8 cellular contexts compared by ENCODE assay signal in genomic region chr6:37705239-37706051, GRCh38. TPM values are rescaled to one million over a fixed set of nuclear protein-coding genes. Genes with fewer than 3 reads are reported as not detected.
A peak's percentile ranks its signal among the peaks of the same experiment; 100 is the strongest.
DNase-seq lines count a peak whose midpoint lies in the region; ATAC-seq and TF ChIP-seq lines count a peak whose summit lies in the region.

No MANE protein-coding gene starts in this region.

- peak overlapping the region; percentile 37 to 82 (median 72) for H3K27ac ChIP-seq in heart right ventricle
- H3K27ac ChIP-seq in tibial artery = peak overlapping the region; percentile 81 to 85

- H3K36me3 ChIP-seq in ES-I3 (ENCODE audit: insufficient read depth, low read length) (no peaks in the 10 kb centered on the region), heart right ventricle (no peaks in the 10 kb centered on the region), tibial artery (no peaks in the 10 kb centered on the region)

- H3K27me3 ChIP-seq in heart right ventricle = peaks cover 0 to 48% (median 0%) of the 10 kb centered on the region in 7 donors
- H3K27me3 ChIP-seq in tibial artery = no peaks in the 10 kb centered on the region

- H3K4me3 ChIP-seq in heart right ventricle (peak overlapping the region; percentile 27 to 61 (median 56)), tibial artery (peak overlapping the region; percentile 52 to 58)

- peak; percentile 61 for DNase-seq in activated naive CD8-positive, alpha-beta T cell treated with anti-CD3 and anti-CD28 coated beads, Interleukin-2, amount 50 U/mL, for 16 hours (ENCODE audit: low read depth, low spot score)
- DNase-seq in heart right ventricle (peak; percentile 81 to 86), posterior cingulate gyrus (peak; percentile 70 to 96 (median 78)), tibial artery (peak; percentile 78 to 88), NCI-H1048 (lab: John Stamatoyannopoulos, UW) (no peak)

- TF ChIP-seq CTCF in heart right ventricle (IDR thresholded peaks at IDR 0.05) (peak; percentile 38 to 82 (median 72)), tibial artery (IDR thresholded peaks at IDR 0.05) (peak; percentile 69 to 71)

- WGBS in heart right ventricle, 2 donors = 1% methylated on average over 45 of the region's 45 CpGs

- intact Hi-C loops in heart right ventricle (cut with DNase I) (loop anchor here in 8 of 10 donors (5.0 to 10.0 kb wide), 4 partner anchors 307 to 789 kb away; no protein-coding TSS in a partner anchor), posterior cingulate gyrus (cut with DNase I) (loop anchor here (5.0 to 10.0 kb wide), 3 partner anchors 77 to 969 kb away; no protein-coding TSS in a partner anchor), tibial artery (cut with DNase I; ENCODE audit: low total_unique reads) (loop anchor here (10.0 kb wide), 1 partner anchor 779 kb away; no protein-coding TSS in a partner anchor)

- no peaks in the 10 kb centered on the region for H3K9me3 ChIP-seq in ES-I3 (ENCODE audit: control insufficient read depth, insufficient read depth, low read length)
- no peaks in the 10 kb centered on the region for H3K9me3 ChIP-seq in heart right ventricle
- H3K9me3 ChIP-seq in tibial artery = no peaks in the 10 kb centered on the region

- ATAC-seq in HG03045 (IDR thresholded peaks at IDR 0.05; ENCODE audit: unreplicated experiment) = peak; percentile 48
- ATAC-seq in SK-N-SH treated with all-trans-retinoic acid at 6 μM for 48 hours = peak; percentile 47
- ATAC-seq in heart right ventricle = peak; percentile 89 to 96 (median 93)

- peak overlapping the region; percentile 78 for H3K9ac ChIP-seq in ES-I3 (ENCODE audit: low read depth, low read length)

- H3K4me1 ChIP-seq in ES-I3 (ENCODE audit: insufficient read depth, low read length) = peaks cover 11% of the 10 kb centered on the region
- H3K4me1 ChIP-seq in heart right ventricle = peaks cover 0 to 19% (median 6%) of the 10 kb centered on the region in 9 donors
- H3K4me1 ChIP-seq in tibial artery = peaks cover 0 to 16% (median 9%) of the 10 kb centered on the region in 4 donors

TF ChIP-seq in SK-N-SH treated with all-trans-retinoic acid at 6 μM for 48 hours, 23 proteins besides CTCF, POLR2A, EP300 and RAD21:
- no peak for TF ChIP-seq TSHZ2 (CRISPR knock-in tag; IDR thresholded peaks at IDR 0.05)
- peak; percentile 94; the same call in 1 of the 2 replicates for TF ChIP-seq PATZ1 (CRISPR knock-in tag; IDR thresholded peaks at IDR 0.05; ENCODE audit: borderline replicate concordance)

RNA-seq across cellular contexts. Expression of gene MDGA1, which starts 7.8 kb away (rescaled TPM):
- total RNA-seq in heart right ventricle = 10 to 100 TPM in 1 of 10 donors, 1 to 10 TPM in 9; 1.1 to 12.0 (median 2.0) TPM
- 1 to 10 TPM in 1 of 2 donors, under 1 TPM in 1; 0.36 to 1.6 TPM for polyA plus RNA-seq in heart right ventricle
